1 cellular context compared by ENCODE assay signal in the genomic region with DNA sequence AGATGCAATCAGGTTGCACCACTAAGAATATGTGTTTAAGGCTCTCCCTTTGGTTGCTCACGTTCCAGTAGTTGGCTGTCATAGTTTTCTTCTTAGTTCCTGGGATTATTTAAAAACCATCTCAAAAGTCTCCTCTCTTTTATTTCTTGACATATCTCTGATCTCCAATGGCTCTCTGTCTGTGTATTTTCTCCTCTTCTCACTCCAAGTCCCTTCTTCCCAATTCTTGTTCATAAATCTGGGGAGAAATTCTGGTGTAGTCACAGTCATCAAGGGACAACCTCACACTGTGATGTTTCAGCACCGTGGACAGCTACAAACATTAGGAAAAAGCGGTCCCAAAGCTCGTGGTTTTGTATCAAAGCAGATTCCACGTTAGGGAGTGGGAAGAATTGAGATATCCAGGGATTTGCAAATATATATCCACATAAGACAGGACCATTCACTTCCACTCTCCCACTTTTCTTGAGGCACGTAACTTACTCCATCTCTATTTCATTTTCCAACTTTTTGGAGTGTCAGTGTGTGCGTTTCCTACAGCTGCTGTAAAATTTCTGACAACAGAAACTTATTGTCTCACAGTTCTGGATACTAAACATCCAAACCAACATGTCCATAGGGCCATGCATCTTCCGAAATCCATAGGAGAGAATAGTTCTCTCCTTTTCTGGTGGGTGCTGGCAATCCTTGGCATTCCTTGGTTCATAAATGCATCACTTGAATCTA.
TF ChIP-seq lines count a peak whose summit lies in the region.

No MANE protein-coding gene starts in this region.

TF ChIP-seq in K562, 482 proteins besides CTCF, POLR2A, EP300 and RAD21 (continued from another document):
- TF ChIP-seq, protein P1, sequence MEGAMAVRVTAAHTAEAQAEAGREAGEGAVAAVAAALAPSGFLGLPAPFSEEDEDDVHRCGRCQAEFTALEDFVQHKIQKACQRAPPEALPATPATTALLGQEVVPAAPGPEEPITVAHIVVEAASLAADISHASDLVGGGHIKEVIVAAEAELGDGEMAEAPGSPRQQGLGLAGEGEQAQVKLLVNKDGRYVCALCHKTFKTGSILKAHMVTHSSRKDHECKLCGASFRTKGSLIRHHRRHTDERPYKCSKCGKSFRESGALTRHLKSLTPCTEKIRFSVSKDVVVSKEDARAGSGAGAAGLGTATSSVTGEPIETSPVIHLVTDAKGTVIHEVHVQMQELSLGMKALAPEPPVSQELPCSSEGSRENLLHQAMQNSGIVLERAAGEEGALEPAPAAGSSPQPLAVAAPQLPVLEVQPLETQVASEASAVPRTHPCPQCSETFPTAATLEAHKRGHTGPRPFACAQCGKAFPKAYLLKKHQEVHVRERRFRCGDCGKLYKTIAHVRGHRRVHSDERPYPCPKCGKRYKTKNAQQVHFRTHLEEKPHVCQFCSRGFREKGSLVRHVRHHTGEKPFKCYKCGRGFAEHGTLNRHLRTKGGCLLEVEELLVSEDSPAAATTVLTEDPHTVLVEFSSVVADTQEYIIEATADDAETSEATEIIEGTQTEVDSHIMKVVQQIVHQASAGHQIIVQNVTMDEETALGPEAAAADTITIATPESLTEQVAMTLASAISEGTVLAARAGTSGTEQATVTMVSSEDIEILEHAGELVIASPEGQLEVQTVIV (CRISPR knock-in tag; IDR thresholded peaks at IDR 0.05; ENCODE audit: borderline replicate concordance): no peak
- TF ChIP-seq STAG1 (CRISPR knock-in tag; IDR thresholded peaks at IDR 0.05; ENCODE audit: borderline replicate concordance) (no peak), MED1 (CRISPR knock-in tag; IDR thresholded peaks at IDR 0.05; ENCODE audit: borderline replicate concordance) (no peak), NEUROD1 (IDR thresholded peaks at IDR 0.05; ENCODE audit: borderline replicate concordance, low read depth, low read length, partially characterized antibody) (no peak), ZNF766 (CRISPR knock-in tag; conservative IDR thresholded peaks at IDR 0.05) (peak; percentile 43; the same call in 1 of the 2 replicates), ARHGAP35 (IDR thresholded peaks at IDR 0.05; ENCODE audit: partially characterized antibody) (no peak), EHMT2 (IDR thresholded peaks at IDR 0.05) (peak; percentile 97), TBP (optimal IDR thresholded peaks at IDR 0.05; ENCODE audit: low read depth, low read length) (no peak), ZNF324 (CRISPR knock-in tag; IDR thresholded peaks at IDR 0.05) (no peak), EWSR1 (IDR thresholded peaks at IDR 0.05; ENCODE audit: borderline replicate concordance, low read depth, partially characterized antibody) (no peak), ZNF140 (CRISPR knock-in tag; IDR thresholded peaks at IDR 0.05) (no peak), PTBP1 (IDR thresholded peaks at IDR 0.05; ENCODE audit: low read depth, low read length) (no peak), MIER1 (IDR thresholded peaks at IDR 0.05; ENCODE audit: low read depth) (peak; percentile 93), TAF1 (IDR thresholded peaks at IDR 0.05; ENCODE audit: control insufficient read depth, extremely low read depth, insufficient read depth, low read length, severe bottlenecking) (no peak), ZNF589 (CRISPR knock-in tag; IDR thresholded peaks at IDR 0.05; ENCODE audit: low read depth) (no peak), RCOR1 (IDR thresholded peaks at IDR 0.05; ENCODE audit: borderline replicate concordance in 1 of 2, low read depth in 2 of 2, low read length in 2 of 2) (peak in 1 of 2 experiments; percentile 37; a peak in 1 of 4 replicates), CBFA2T2 (conservative IDR thresholded peaks at IDR 0.05) (no peak), PRMT5 (CRISPR knock-in tag; IDR thresholded peaks at IDR 0.05) (peak; percentile 22; the same call in 1 of the 2 replicates), ZKSCAN1 (IDR thresholded peaks at IDR 0.05; ENCODE audit: low read depth, low read length) (no peak), RFX1 (IDR thresholded peaks at IDR 0.05) (no peak), CCNT2 (IDR thresholded peaks at IDR 0.05; ENCODE audit: borderline replicate concordance, extremely low read depth, insufficient read length, low read depth, low read length) (no peak)
- TF ChIP-seq, protein P2, sequence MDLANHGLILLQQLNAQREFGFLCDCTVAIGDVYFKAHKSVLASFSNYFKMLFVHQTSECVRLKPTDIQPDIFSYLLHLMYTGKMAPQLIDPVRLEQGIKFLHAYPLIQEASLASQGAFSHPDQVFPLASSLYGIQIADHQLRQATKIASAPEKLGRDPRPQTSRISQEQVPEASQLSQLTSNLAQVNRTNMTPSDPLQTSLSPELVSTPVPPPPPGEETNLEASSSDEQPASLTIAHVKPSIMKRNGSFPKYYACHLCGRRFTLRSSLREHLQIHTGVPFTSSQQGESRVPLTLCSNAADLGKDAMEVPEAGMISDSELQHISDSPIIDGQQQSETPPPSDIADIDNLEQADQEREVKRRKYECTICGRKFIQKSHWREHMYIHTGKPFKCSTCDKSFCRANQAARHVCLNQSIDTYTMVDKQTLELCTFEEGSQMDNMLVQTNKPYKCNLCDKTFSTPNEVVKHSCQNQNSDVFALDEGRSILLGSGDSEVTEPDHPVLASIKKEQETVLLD (IDR thresholded peaks at IDR 0.05): no peak
- TF ChIP-seq, protein P3, sequence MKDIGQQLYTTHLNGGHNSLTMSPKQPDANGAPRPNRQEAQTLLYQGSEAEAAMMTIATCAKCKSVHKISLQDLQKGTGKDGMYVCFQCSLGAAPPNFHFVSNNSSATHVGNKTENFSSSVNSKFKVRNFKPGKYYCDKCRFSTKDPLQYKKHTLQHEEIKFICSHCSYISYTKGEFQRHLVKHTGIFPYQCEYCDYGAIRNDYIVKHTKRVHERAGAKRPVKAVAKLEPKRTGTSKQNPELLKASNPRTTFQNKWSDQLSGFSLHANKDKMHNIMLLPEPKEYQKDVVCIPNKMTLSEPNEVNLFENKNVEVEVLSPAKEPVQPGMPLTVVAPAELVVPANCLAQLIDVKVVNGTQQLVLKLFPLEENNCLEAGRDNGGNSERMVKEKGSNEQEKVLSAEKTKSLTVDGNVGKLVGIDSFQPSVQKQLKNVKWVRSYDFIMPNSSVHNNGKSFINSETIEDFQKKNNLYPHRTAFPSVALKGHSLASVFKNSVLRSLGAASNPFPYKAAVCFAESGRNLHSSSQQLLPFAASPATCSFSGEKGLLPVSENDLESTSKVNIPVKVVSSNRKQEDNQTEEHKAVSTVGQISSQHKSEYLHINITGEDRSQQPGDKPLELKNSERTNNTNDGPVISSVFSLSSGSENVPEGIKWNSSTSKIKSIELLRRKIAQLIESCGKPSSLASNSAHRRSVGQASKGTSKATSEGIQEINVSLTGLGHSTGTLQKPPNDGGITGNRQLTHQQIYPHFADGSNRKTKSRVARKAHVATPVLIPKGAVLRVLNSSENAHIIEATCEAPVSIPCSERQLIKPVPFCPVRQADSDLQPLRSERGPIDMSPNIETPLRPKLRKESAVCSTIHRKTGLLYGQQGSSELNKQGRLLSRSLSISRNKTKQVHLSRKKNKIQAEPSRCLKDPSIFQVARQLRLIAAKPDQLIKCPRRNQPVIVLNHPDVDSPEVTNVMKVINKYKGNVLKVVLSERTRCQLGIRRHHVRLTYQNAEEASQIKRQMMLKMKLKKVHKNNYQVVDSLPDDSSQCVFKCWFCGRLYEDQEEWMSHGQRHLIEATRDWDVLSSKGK (CRISPR knock-in tag; IDR thresholded peaks at IDR 0.05): no peak
- TF ChIP-seq, protein P4, sequence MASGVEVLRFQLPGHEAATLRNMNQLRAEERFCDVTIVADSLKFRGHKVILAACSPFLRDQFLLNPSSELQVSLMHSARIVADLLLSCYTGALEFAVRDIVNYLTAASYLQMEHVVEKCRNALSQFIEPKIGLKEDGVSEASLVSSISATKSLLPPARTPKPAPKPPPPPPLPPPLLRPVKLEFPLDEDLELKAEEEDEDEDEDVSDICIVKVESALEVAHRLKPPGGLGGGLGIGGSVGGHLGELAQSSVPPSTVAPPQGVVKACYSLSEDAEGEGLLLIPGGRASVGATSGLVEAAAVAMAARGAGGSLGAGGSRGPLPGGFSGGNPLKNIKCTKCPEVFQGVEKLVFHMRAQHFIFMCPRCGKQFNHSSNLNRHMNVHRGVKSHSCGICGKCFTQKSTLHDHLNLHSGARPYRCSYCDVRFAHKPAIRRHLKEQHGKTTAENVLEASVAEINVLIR (CRISPR knock-in tag; IDR thresholded peaks at IDR 0.05): no peak
- TF ChIP-seq, protein P5, sequence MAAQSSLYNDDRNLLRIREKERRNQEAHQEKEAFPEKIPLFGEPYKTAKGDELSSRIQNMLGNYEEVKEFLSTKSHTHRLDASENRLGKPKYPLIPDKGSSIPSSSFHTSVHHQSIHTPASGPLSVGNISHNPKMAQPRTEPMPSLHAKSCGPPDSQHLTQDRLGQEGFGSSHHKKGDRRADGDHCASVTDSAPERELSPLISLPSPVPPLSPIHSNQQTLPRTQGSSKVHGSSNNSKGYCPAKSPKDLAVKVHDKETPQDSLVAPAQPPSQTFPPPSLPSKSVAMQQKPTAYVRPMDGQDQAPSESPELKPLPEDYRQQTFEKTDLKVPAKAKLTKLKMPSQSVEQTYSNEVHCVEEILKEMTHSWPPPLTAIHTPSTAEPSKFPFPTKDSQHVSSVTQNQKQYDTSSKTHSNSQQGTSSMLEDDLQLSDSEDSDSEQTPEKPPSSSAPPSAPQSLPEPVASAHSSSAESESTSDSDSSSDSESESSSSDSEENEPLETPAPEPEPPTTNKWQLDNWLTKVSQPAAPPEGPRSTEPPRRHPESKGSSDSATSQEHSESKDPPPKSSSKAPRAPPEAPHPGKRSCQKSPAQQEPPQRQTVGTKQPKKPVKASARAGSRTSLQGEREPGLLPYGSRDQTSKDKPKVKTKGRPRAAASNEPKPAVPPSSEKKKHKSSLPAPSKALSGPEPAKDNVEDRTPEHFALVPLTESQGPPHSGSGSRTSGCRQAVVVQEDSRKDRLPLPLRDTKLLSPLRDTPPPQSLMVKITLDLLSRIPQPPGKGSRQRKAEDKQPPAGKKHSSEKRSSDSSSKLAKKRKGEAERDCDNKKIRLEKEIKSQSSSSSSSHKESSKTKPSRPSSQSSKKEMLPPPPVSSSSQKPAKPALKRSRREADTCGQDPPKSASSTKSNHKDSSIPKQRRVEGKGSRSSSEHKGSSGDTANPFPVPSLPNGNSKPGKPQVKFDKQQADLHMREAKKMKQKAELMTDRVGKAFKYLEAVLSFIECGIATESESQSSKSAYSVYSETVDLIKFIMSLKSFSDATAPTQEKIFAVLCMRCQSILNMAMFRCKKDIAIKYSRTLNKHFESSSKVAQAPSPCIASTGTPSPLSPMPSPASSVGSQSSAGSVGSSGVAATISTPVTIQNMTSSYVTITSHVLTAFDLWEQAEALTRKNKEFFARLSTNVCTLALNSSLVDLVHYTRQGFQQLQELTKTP (IDR thresholded peaks at IDR 0.05; ENCODE audit: low read depth in 1 of 2, partially characterized antibody in 2 of 2): peak in 1 of 2 experiments; percentile 66
- TF ChIP-seq, protein P6, sequence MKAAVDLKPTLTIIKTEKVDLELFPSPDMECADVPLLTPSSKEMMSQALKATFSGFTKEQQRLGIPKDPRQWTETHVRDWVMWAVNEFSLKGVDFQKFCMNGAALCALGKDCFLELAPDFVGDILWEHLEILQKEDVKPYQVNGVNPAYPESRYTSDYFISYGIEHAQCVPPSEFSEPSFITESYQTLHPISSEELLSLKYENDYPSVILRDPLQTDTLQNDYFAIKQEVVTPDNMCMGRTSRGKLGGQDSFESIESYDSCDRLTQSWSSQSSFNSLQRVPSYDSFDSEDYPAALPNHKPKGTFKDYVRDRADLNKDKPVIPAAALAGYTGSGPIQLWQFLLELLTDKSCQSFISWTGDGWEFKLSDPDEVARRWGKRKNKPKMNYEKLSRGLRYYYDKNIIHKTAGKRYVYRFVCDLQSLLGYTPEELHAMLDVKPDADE (conservative IDR thresholded peaks at IDR 0.05; ENCODE audit: control insufficient read depth, low read depth, low read length): no peak
- TF ChIP-seq, protein P7, sequence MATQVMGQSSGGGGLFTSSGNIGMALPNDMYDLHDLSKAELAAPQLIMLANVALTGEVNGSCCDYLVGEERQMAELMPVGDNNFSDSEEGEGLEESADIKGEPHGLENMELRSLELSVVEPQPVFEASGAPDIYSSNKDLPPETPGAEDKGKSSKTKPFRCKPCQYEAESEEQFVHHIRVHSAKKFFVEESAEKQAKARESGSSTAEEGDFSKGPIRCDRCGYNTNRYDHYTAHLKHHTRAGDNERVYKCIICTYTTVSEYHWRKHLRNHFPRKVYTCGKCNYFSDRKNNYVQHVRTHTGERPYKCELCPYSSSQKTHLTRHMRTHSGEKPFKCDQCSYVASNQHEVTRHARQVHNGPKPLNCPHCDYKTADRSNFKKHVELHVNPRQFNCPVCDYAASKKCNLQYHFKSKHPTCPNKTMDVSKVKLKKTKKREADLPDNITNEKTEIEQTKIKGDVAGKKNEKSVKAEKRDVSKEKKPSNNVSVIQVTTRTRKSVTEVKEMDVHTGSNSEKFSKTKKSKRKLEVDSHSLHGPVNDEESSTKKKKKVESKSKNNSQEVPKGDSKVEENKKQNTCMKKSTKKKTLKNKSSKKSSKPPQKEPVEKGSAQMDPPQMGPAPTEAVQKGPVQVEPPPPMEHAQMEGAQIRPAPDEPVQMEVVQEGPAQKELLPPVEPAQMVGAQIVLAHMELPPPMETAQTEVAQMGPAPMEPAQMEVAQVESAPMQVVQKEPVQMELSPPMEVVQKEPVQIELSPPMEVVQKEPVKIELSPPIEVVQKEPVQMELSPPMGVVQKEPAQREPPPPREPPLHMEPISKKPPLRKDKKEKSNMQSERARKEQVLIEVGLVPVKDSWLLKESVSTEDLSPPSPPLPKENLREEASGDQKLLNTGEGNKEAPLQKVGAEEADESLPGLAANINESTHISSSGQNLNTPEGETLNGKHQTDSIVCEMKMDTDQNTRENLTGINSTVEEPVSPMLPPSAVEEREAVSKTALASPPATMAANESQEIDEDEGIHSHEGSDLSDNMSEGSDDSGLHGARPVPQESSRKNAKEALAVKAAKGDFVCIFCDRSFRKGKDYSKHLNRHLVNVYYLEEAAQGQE (CRISPR knock-in tag; IDR thresholded peaks at IDR 0.05; ENCODE audit: low read depth): peak; percentile 94
